Comparison of ENCODE assay signal across 1 cellular context in the genomic region with DNA sequence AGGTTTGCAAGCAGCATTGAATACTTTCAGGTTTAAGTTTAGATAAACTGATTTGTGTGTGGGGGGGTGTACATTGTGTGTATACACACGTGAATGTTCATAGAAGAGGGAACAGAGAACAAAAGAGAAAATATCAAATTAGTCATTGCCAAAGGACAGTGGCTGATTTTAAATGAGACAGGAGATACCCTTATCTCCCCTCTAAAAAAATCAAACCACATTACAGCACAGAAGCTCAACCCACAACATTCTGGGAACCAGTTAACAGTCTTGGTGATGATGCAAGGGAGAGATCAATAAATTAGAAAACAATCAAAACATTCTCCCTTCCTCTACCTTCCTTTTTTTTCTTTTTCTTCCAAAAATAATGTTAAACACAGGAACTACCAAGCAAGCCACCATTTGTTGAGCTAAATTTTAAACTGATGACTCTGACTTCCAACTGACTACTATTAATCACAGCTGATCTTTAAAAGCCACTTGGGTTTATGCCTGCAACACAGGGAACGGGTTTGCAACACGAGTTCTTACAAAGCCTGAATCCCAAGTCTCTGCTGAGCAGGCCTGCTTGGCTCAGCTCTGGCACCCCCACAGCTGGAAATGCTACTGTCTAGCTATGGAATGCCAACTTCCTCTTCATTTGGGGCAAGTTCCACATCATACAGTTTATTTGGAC.
TF ChIP-seq lines count a peak whose summit lies in the region.

No MANE protein-coding gene starts in this region.

TF ChIP-seq in GM12878, 131 proteins besides CTCF, POLR2A, EP300 and RAD21 (continued from another document):
- TF ChIP-seq STAT3 (IDR thresholded peaks at IDR 0.05; ENCODE audit: low read depth, low read length) (no peak), FOXM1 (IDR thresholded peaks at IDR 0.05; ENCODE audit: low read depth, low read length) (no peak), GABPA (IDR thresholded peaks at IDR 0.05; ENCODE audit: low read depth) (no peak), MTA2 (IDR thresholded peaks at IDR 0.05; ENCODE audit: low read depth) (peak; percentile 60), MEF2B (IDR thresholded peaks at IDR 0.05; ENCODE audit: partially characterized antibody, poor library complexity, severe bottlenecking) (peak; percentile 26), TCF3 (IDR thresholded peaks at IDR 0.05; ENCODE audit: borderline replicate concordance, insufficient read depth, low read depth, low read length) (no peak), YY1 (IDR thresholded peaks at IDR 0.05; ENCODE audit: low read depth, low read length) (no peak), ZNF384 (IDR thresholded peaks at IDR 0.05; ENCODE audit: borderline replicate concordance, low read depth, low read length) (peak; percentile 31; the same call in 1 of the 2 replicates), MTA3 (IDR thresholded peaks at IDR 0.05; ENCODE audit: borderline replicate concordance, low read length) (peak; percentile 32; the same call in 1 of the 2 replicates), RUNX3 (IDR thresholded peaks at IDR 0.05; ENCODE audit: low read length) (peak; percentile 83), BHLHE40 (IDR thresholded peaks at IDR 0.05; ENCODE audit: borderline replicate concordance in 1 of 2, low read depth in 2 of 2, low read length in 1 of 2) (peak; percentile 83 to 90), ATF7 (IDR thresholded peaks at IDR 0.05; ENCODE audit: low read depth) (no peak; the same call in 1 of the 2 replicates), EED (IDR thresholded peaks at IDR 0.05; ENCODE audit: low read depth) (no peak), ZNF24 (IDR thresholded peaks at IDR 0.05) (no peak), RBBP5 (conservative IDR thresholded peaks at IDR 0.05) (no peak), IKZF2 (IDR thresholded peaks at IDR 0.05) (no peak), BMI1 (IDR thresholded peaks at IDR 0.05; ENCODE audit: borderline replicate concordance) (no peak), MXI1 (IDR thresholded peaks at IDR 0.05; ENCODE audit: low read depth, low read length) (no peak), SPI1 (IDR thresholded peaks at IDR 0.05; ENCODE audit: borderline replicate concordance, insufficient read depth, low read depth, low read length) (peak; percentile 55; the same call in 1 of the 2 replicates), HDAC2 (IDR thresholded peaks at IDR 0.05) (no peak), RAD51 (IDR thresholded peaks at IDR 0.05) (no peak), JUNB (IDR thresholded peaks at IDR 0.05) (peak; percentile 32), GATAD2B (conservative IDR thresholded peaks at IDR 0.05; ENCODE audit: low read depth) (no peak), NFIC (IDR thresholded peaks at IDR 0.05; ENCODE audit: low read depth, low read length) (peak; percentile 70), EZH2 (IDR thresholded peaks at IDR 0.05; ENCODE audit: borderline replicate concordance, control insufficient read depth, low read depth, low read length) (no peak), TARDBP (IDR thresholded peaks at IDR 0.05; ENCODE audit: borderline replicate concordance) (no peak), CUX1 (IDR thresholded peaks at IDR 0.05; ENCODE audit: insufficient replicate concordance, low read depth, low read length) (peak; percentile 56), MYC (IDR thresholded peaks at IDR 0.05; ENCODE audit: insufficient read depth, insufficient read length, insufficient replicate concordance, low read length, severe bottlenecking) (no peak), HSF1 (IDR thresholded peaks at IDR 0.05; ENCODE audit: low read depth, low read length) (no peak), ZBED1 (IDR thresholded peaks at IDR 0.05; ENCODE audit: borderline replicate concordance) (no peak), SP1 (IDR thresholded peaks at IDR 0.05; ENCODE audit: low read depth, low read length) (no peak), DPF2 (IDR thresholded peaks at IDR 0.05) (0 out of 2 replicates have a peak, but pooled peaks have one; percentile 26), TBL1XR1 (IDR thresholded peaks at IDR 0.05; ENCODE audit: low read depth, low read length) (peak; percentile 46; the same call in 1 of the 2 replicates), MEF2A (IDR thresholded peaks at IDR 0.05; ENCODE audit: insufficient read depth, low read depth, low read length) (0 out of 2 replicates have a peak, but pooled peaks have one; percentile 8), PML (IDR thresholded peaks at IDR 0.05; ENCODE audit: low read length) (no peak), BCL11A (IDR thresholded peaks at IDR 0.05; ENCODE audit: low read depth, low read length) (peak; percentile 73; the same call in 1 of the 2 replicates)
- TF ChIP-seq, protein P1, sequence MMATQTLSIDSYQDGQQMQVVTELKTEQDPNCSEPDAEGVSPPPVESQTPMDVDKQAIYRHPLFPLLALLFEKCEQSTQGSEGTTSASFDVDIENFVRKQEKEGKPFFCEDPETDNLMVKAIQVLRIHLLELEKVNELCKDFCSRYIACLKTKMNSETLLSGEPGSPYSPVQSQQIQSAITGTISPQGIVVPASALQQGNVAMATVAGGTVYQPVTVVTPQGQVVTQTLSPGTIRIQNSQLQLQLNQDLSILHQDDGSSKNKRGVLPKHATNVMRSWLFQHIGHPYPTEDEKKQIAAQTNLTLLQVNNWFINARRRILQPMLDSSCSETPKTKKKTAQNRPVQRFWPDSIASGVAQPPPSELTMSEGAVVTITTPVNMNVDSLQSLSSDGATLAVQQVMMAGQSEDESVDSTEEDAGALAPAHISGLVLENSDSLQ (IDR thresholded peaks at IDR 0.05): no peak
- TF ChIP-seq, protein P2, sequence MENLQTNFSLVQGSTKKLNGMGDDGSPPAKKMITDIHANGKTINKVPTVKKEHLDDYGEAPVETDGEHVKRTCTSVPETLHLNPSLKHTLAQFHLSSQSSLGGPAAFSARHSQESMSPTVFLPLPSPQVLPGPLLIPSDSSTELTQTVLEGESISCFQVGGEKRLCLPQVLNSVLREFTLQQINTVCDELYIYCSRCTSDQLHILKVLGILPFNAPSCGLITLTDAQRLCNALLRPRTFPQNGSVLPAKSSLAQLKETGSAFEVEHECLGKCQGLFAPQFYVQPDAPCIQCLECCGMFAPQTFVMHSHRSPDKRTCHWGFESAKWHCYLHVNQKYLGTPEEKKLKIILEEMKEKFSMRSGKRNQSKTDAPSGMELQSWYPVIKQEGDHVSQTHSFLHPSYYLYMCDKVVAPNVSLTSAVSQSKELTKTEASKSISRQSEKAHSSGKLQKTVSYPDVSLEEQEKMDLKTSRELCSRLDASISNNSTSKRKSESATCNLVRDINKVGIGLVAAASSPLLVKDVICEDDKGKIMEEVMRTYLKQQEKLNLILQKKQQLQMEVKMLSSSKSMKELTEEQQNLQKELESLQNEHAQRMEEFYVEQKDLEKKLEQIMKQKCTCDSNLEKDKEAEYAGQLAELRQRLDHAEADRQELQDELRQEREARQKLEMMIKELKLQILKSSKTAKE (IDR thresholded peaks at IDR 0.05; ENCODE audit: low read depth, poor library complexity, severe bottlenecking): no peak
- TF ChIP-seq, protein P3, sequence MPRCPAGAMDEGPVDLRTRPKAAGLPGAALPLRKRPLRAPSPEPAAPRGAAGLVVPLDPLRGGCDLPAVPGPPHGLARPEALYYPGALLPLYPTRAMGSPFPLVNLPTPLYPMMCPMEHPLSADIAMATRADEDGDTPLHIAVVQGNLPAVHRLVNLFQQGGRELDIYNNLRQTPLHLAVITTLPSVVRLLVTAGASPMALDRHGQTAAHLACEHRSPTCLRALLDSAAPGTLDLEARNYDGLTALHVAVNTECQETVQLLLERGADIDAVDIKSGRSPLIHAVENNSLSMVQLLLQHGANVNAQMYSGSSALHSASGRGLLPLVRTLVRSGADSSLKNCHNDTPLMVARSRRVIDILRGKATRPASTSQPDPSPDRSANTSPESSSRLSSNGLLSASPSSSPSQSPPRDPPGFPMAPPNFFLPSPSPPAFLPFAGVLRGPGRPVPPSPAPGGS (IDR thresholded peaks at IDR 0.05; ENCODE audit: borderline replicate concordance, insufficient read depth, low read depth, low read length, poor library complexity, severe bottlenecking): no peak
TF ChIP-seq in GM12878: peak in this region for 15.
